ENCODE assay signal across 9 cellular contexts in the genomic region with DNA sequence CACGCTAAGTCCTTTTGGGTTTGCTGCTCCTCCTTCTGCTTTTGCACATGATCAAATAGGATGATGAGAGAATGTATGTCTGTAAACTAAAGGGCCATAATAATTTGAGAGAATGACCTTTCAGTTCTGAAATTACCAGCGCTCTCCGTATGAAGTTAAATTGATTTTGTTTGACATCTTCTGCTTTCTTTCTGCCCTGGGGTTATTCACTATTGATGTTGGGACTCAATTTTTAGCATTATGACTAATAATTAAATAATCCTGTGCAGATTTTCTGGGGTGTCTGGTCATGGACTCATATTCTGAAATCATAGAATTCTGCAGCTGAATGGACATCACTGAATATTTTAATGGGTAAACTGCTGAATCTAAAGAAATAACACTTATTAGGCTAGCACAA.
"Had no signal": no experiment of that assay in that cellular context is flagged by ENCODE, and none has a peak within 500 bp of the region (broad histone marks: within the 10 kb centered on the region; RNA-seq: fewer than 3 reads in every experiment).

No MANE protein-coding gene starts in this region.

- H3K27me3 Mint-ChIP-seq: IgD-negative memory B cell had no signal

- H3K27ac ChIP-seq: GM23248, HL-60, KMS-11 had no signal

- ATAC-seq: HepG2 had no signal

- H3K4me2 ChIP-seq: KMS-11 had no signal

- DNase-seq: GM23248, GOT3, H9, HCEC 1CT, KBM-7 had no signal

- H2AFZ ChIP-seq: GM23248 had no signal

- H3K4me1 Mint-ChIP-seq: H9, IgD-negative memory B cell had no signal

- H3K9ac ChIP-seq: GM23248, KMS-11 had no signal

- H3K4me3 Mint-ChIP-seq: H9, IgD-negative memory B cell had no signal

- H3K27ac Mint-ChIP-seq: H9, IgD-negative memory B cell had no signal

- H3K36me3 Mint-ChIP-seq: IgD-negative memory B cell had no signal

- H3K4me3 ChIP-seq: GM23248 had no signal

- H3K9me3 Mint-ChIP-seq: H9 had no signal
